Comparison of ENCODE assay signal across 19 cellular contexts in genomic region chr16:8645831-8646230, GRCh38. TPM values are rescaled to one million over a fixed set of nuclear protein-coding genes. Genes with fewer than 3 reads are reported as not detected.
"Had no signal": no experiment of that assay in that cellular context is flagged by ENCODE, and none has a peak within 500 bp of the region (broad histone marks: within the 10 kb centered on the region; RNA-seq: fewer than 3 reads in every experiment).

No MANE protein-coding gene starts in this region.

- H3K4me1 ChIP-seq: left ventricle myocardium inferior, uterus had no signal

- H3K27me3 ChIP-seq: hepatocyte, tibial nerve, uterus had no signal

- H3K9me3 ChIP-seq: left ventricle myocardium inferior, tibial nerve, uterus had no signal

- H3K9me3 Mint-ChIP-seq: activated CD4-positive, alpha-beta memory T cell treated with anti-CD3 and anti-CD28 coated beads for 36 hours; activated T-cell treated with anti-CD3 and anti-CD28 coated beads, Interleukin-2, amount 50 U/mL, for 4 hours; naive thymus-derived CD8-positive, alpha-beta T cell; stimulated activated naive B cell treated with anti-CD40 and anti-IgM and Interleukin-4, amounts not matched to agents 10 μg/mL and 1 μg/mL and 100 μg/mL, for 72 hours had no signal

- H3K27ac Mint-ChIP-seq: activated CD4-positive, alpha-beta memory T cell treated with anti-CD3 and anti-CD28 coated beads for 36 hours had no signal

- H3K27me3 Mint-ChIP-seq: activated CD4-positive, alpha-beta memory T cell treated with anti-CD3 and anti-CD28 coated beads for 36 hours; naive thymus-derived CD8-positive, alpha-beta T cell; stimulated activated naive B cell treated with anti-CD40 and anti-IgM and Interleukin-4, amounts not matched to agents 10 μg/mL and 1 μg/mL and 100 μg/mL, for 72 hours had no signal

- H3K4me3 Mint-ChIP-seq: activated CD4-positive, alpha-beta memory T cell treated with anti-CD3 and anti-CD28 coated beads for 36 hours; activated T-cell treated with anti-CD3 and anti-CD28 coated beads, Interleukin-2, amount 50 U/mL, for 4 hours; stimulated activated naive B cell treated with anti-CD40 and anti-IgM and Interleukin-4, amounts not matched to agents 10 μg/mL and 1 μg/mL and 100 μg/mL, for 72 hours had no signal

- ATAC-seq: activated T-cell treated with anti-CD3 and anti-CD28 coated beads, Interleukin-2, amount 50 U/mL, for 4 hours; naive thymus-derived CD8-positive, alpha-beta T cell; stimulated activated naive B cell treated with anti-CD40 and anti-IgM and Interleukin-4, amounts not matched to agents 10 μg/mL and 1 μg/mL and 100 μg/mL, for 72 hours had no signal

- H3K27ac ChIP-seq: hepatocyte, left ventricle myocardium inferior, uterus had no signal

- H3K4me3 ChIP-seq: hepatocyte, left ventricle myocardium inferior, tibial nerve, uterus had no signal

- H3K36me3 ChIP-seq: uterus had no signal

- H2AFZ ChIP-seq: hepatocyte had no signal

- H3K4me2 ChIP-seq: hepatocyte had no signal

- DNase-seq: activated CD4-positive, alpha-beta memory T cell treated with anti-CD3 and anti-CD28 coated beads for 36 hours; activated gamma-delta T cell; activated T-cell treated with anti-CD3 and anti-CD28 coated beads, Interleukin-2, amount 50 U/mL, for 4 hours; aorta; cerebellar nuclear complex; left ventricle myocardium inferior; naive thymus-derived CD8-positive, alpha-beta T cell; retina; stimulated activated CD4-positive, alpha-beta T cell treated with anti-CD3 and anti-CD28 coated beads, Interleukin-2, amount 100 ng/mL, for 48 hours; stimulated activated naive B cell treated with anti-CD40 and anti-IgM and Interleukin-4, amounts not matched to agents 10 μg/mL and 1 μg/mL and 100 μg/mL, for 72 hours; substantia nigra; T-helper 9 cell; uterus had no signal

- H3K79me2 ChIP-seq: hepatocyte had no signal

RNA-seq across cellular contexts. Expression of gene TMEM114, which starts 55.5 kb away (rescaled TPM):
- total RNA-seq: activated CD4-positive, alpha-beta memory T cell treated with anti-CD3 and anti-CD28 coated beads for 36 hours; activated T-cell treated with anti-CD3 and anti-CD28 coated beads, Interleukin-2, amount 50 U/mL, for 4 hours; aorta; dermis microvascular lymphatic vessel endothelial cell; glomerular endothelial cell; hepatocyte; kidney epithelial cell; left ventricle myocardium inferior; mononuclear cell; naive thymus-derived CD8-positive, alpha-beta T cell; tibial nerve; uterus had no signal
